In the genomic region with DNA sequence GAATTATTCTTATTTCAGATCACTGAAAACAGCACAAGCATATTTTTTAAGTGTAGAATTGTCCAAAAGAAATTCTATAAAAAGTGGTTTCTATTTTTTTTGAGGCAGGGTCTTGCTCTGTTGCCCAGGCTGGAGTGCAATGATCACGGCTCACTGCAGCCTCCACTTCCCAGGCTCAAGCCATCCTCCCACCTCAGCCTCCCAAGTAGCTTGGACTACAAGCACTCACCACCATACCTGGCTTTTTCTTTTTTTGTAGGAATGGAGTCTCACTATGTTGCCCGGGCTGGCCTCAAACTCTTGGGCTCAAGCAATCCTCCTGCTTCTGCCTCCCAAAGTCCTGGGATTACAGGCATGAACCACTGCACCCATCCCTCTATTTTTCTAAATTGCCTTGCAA, we compare ENCODE assay signal across 3 cellular contexts. TPM values are rescaled to one million over a fixed set of nuclear protein-coding genes. Genes with fewer than 3 reads are reported as not detected.
"Had no signal": no experiment of that assay in that cellular context is flagged by ENCODE, and none has a peak within 500 bp of the region (broad histone marks: within the 10 kb centered on the region; RNA-seq: fewer than 3 reads in every experiment).

No MANE protein-coding gene starts in this region.

RNA-seq across cellular contexts. Expression of gene SPP1, which starts 34.7 kb away (rescaled TPM):
- total RNA-seq: activated CD4-positive, alpha-beta T cell treated with anti-CD3 and anti-CD28 coated beads for 36 hours; activated CD8-positive, alpha-beta T cell treated with anti-CD3 and anti-CD28 coated beads, Interleukin-2, amount 10 ng/mL, durations not matched to agents 7 days and 5 days; bronchial epithelial cell had no signal
